Comparison of ENCODE assay signal across 31 cellular contexts in the genomic region with DNA sequence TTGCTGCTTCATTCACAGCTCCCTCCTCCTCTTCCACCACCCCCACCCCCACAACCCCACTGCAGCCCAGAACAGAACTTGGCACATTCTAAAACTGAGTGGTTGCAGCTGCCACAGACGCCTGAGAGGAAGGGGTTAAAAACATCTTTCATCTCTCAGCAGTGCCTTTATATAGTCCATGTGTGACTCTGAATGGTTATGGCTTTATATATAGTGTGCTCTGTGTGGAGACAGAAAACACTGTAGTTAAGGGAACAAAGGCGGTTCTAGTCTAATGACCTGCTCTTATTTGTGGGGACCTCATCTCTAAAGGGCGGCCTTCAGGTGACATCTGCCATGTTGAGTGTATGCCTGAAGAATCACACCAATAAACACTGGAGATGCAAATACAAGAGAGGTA.
DNase-seq lines count a peak whose midpoint lies in the region; ATAC-seq and TF ChIP-seq lines count a peak whose summit lies in the region.
"Had no signal": no experiment of that assay in that cellular context is flagged by ENCODE, and none has a peak within 500 bp of the region (broad histone marks: within the 10 kb centered on the region; RNA-seq: fewer than 3 reads in every experiment).

No MANE protein-coding gene starts in this region.

- H3K79me2 ChIP-seq in DOHH2 (ENCODE audit: control insufficient read depth, low read length): no peaks in the 10 kb centered on the region
- H3K79me2 ChIP-seq: parathyroid adenoma had no signal

- no peaks in the 10 kb centered on the region for H4K20me1 ChIP-seq in DOHH2 (ENCODE audit: control insufficient read depth, insufficient read depth, low read depth, low read length)

- peak overlapping the region; percentile 27; the same call in 1 of the 2 replicates for H3K4me2 ChIP-seq in DOHH2 (ENCODE audit: low read length)
- H3K4me2 ChIP-seq: neural progenitor cell had no signal

- no peaks in the 10 kb centered on the region for H3K36me3 ChIP-seq in DOHH2 (ENCODE audit: control insufficient read depth, low read length)
- no peaks in the 10 kb centered on the region for H3K36me3 ChIP-seq in mucosa of descending colon (ENCODE audit: low read depth)
- H3K36me3 ChIP-seq: neural progenitor cell, Peyer's patch, WERI-Rb-1 had no signal

- H3K4me3 Mint-ChIP-seq in immature natural killer cell: no peak overlapping the region
- H3K4me3 Mint-ChIP-seq: activated T-cell treated with anti-CD3 and anti-CD28 coated beads, Interleukin-2, amount 50 U/mL, for 4 hours; CD4-positive, CD25-positive, alpha-beta regulatory T cell; dendritic cell treated with granulocyte-macrophage colony-stimulating factor and Interleukin-4, amounts not matched to agents 40 ng/mL and 50 ng/mL, for 4 days; endodermal cell; neural progenitor cell; stimulated activated effector memory CD8-positive, alpha-beta T cell treated with anti-CD3 and anti-CD28 coated beads, Interleukin-12 subunit alpha, Interleukin-12 subunit beta, amount 100 ng/mL, for 72 hours; type B pancreatic cell had no signal

- TF ChIP-seq CTCF in C4-2B (conservative IDR thresholded peaks at IDR 0.05) (no peak), DOHH2 (IDR thresholded peaks at IDR 0.05; ENCODE audit: low read depth, low read length, poor library complexity, severe bottlenecking) (no peak), mucosa of descending colon (IDR thresholded peaks at IDR 0.05) (no peak)

- intact Hi-C loops in mucosa of descending colon (cut with DNase I, micrococcal nuclease): no loop called here

- no peaks in the 10 kb centered on the region for H3K27me3 ChIP-seq in DOHH2 (ENCODE audit: control insufficient read depth, low read length)
- H3K27me3 ChIP-seq: foreskin keratinocyte, neural progenitor cell, Peyer's patch had no signal

- H3K9me2 ChIP-seq in DOHH2 (replicated peaks; ENCODE audit: control insufficient read depth, low read length): no peaks in the 10 kb centered on the region

- ATAC-seq in mucosa of descending colon: peak; percentile 56
- no peak for ATAC-seq in HG02588 (IDR thresholded peaks at IDR 0.05; ENCODE audit: unreplicated experiment)
- no peak for ATAC-seq in GM19035 (IDR thresholded peaks at IDR 0.05; ENCODE audit: unreplicated experiment)
- ATAC-seq: activated T-cell treated with anti-CD3 and anti-CD28 coated beads, Interleukin-2, amount 50 U/mL, for 4 hours; foreskin keratinocyte; stimulated activated effector memory CD8-positive, alpha-beta T cell treated with anti-CD3 and anti-CD28 coated beads, Interleukin-12 subunit alpha, Interleukin-12 subunit beta, amount 100 ng/mL, for 72 hours had no signal

- H3K4me1 Mint-ChIP-seq in immature natural killer cell: no peaks in the 10 kb centered on the region

- no peaks in the 10 kb centered on the region for H3F3A ChIP-seq in DOHH2 (ENCODE audit: control insufficient read depth, insufficient read depth)

- no peaks in the 10 kb centered on the region for H3K9me3 ChIP-seq in DOHH2 (ENCODE audit: control insufficient read depth, insufficient read depth, low read length)
- no peaks in the 10 kb centered on the region for H3K9me3 ChIP-seq in mucosa of descending colon
- H3K9me3 ChIP-seq: Peyer's patch had no signal

- H3K4me3 ChIP-seq in DOHH2 (ENCODE audit: low read length) (no peak overlapping the region), mucosa of descending colon (no peak overlapping the region)
- H3K4me3 ChIP-seq: neural progenitor cell, Peyer's patch had no signal

- H3K27me3 Mint-ChIP-seq in immature natural killer cell (ENCODE audit: low read depth in 3 of 3): peaks cover 1 to 20% (median 7%) of the 10 kb centered on the region in 3 donors
- H3K27me3 Mint-ChIP-seq: CD4-positive, CD25-positive, alpha-beta regulatory T cell; type B pancreatic cell had no signal

- no peaks in the 10 kb centered on the region for H3K9me3 Mint-ChIP-seq in immature natural killer cell
- H3K9me3 Mint-ChIP-seq: activated T-cell treated with anti-CD3 and anti-CD28 coated beads, Interleukin-2, amount 50 U/mL, for 4 hours; dendritic cell treated with granulocyte-macrophage colony-stimulating factor and Interleukin-4, amounts not matched to agents 40 ng/mL and 50 ng/mL, for 4 days; stimulated activated effector memory CD8-positive, alpha-beta T cell treated with anti-CD3 and anti-CD28 coated beads, Interleukin-12 subunit alpha, Interleukin-12 subunit beta, amount 100 ng/mL, for 72 hours; type B pancreatic cell had no signal

- peak; percentile 26 for DNase-seq in NCI-H748 treated with DMSO at 0.1 percent for 48 hours (lab: John Stamatoyannopoulos, UW)
- DNase-seq in mucosa of descending colon: no peak
- DNase-seq in immature natural killer cell: no peak
- DNase-seq: activated CD4-positive, alpha-beta T cell treated with anti-CD3 and anti-CD28 coated beads for 48 hours; activated gamma-delta T cell treated with Interleukin-2 at 50 U/mL for 16 hours; activated T-cell treated with anti-CD3 and anti-CD28 coated beads, Interleukin-2, amount 50 U/mL, for 4 hours; caudate nucleus; CD4-positive, CD25-positive, alpha-beta regulatory T cell; DMS 273 treated with DMSO at 0.1 percent for 48 hours; endodermal cell; foreskin keratinocyte; GDM1; KG1; left cardiac atrium; mammary epithelial cell; MM.1S; NCI-H1417 treated with DMSO at 0.1 percent for 48 hours; Peyer's patch; right cardiac atrium; SHP77 treated with DMSO at 0.1 percent for 48 hours; stimulated activated CD4-positive, alpha-beta T cell treated with anti-CD3 and anti-CD28 coated beads, Interleukin-4, amount 100 ng/mL, for 24 hours; WERI-Rb-1 had no signal

- peaks cover 27% of the 10 kb centered on the region for H3K4me1 ChIP-seq in DOHH2 (ENCODE audit: control insufficient read depth, low read length)
- H3K4me1 ChIP-seq in mucosa of descending colon (ENCODE audit: low read depth): peaks cover 8% of the 10 kb centered on the region
- H3K4me1 ChIP-seq: parathyroid adenoma, Peyer's patch had no signal

- H3K27ac Mint-ChIP-seq in immature natural killer cell: no peak overlapping the region
- H3K27ac Mint-ChIP-seq: dendritic cell treated with granulocyte-macrophage colony-stimulating factor and Interleukin-4, amounts not matched to agents 40 ng/mL and 50 ng/mL, for 4 days; endodermal cell; neural progenitor cell; stimulated activated effector memory CD8-positive, alpha-beta T cell treated with anti-CD3 and anti-CD28 coated beads, Interleukin-12 subunit alpha, Interleukin-12 subunit beta, amount 100 ng/mL, for 72 hours; type B pancreatic cell had no signal

- H3K27ac ChIP-seq in C4-2B (peak overlapping the region; percentile 39; the same call in 1 of the 2 replicates), DOHH2 (ENCODE audit: low read depth, low read length) (no peak overlapping the region; the same call in 1 of the 2 replicates)
- H3K27ac ChIP-seq: foreskin keratinocyte, neural progenitor cell, parathyroid adenoma, Peyer's patch, WERI-Rb-1 had no signal

- no peaks in the 10 kb centered on the region for H3K36me3 Mint-ChIP-seq in immature natural killer cell
- H3K36me3 Mint-ChIP-seq: CD4-positive, CD25-positive, alpha-beta regulatory T cell; neural progenitor cell; stimulated activated effector memory CD8-positive, alpha-beta T cell treated with anti-CD3 and anti-CD28 coated beads, Interleukin-12 subunit alpha, Interleukin-12 subunit beta, amount 100 ng/mL, for 72 hours; type B pancreatic cell had no signal
